1 cellular context compared by ENCODE assay signal in the genomic region with DNA sequence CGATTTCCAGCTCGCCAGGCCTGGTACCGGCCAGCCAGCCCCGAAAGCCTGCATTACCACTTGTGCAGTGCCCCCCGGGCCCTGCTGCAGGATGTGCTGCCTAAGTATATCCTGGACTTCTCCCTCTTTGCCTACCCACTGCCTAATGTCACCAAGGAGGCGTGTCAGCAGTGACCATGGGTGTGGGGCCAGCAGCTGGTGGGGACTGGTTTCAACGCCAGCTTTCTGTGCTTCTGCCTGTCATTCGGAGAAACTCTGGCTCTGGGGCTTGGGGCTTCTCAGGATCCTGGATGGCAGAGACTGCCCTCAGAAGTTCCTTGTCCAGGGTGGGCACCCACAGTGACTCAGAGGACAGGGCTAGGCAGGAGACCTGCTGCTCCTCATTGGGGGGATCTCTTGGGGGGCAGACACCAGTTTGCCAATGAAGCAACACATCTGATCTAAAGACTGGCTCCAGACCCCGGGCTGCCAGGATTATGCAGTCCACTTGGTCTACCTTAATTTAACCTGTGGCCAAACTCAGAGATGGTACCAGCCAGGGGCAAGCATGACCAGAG.
TF ChIP-seq lines count a peak whose summit lies in the region.

No MANE protein-coding gene starts in this region.

TF ChIP-seq in WTC11, 78 proteins besides CTCF, POLR2A, EP300 and RAD21 (continued from another document):
- TF ChIP-seq, protein P1, sequence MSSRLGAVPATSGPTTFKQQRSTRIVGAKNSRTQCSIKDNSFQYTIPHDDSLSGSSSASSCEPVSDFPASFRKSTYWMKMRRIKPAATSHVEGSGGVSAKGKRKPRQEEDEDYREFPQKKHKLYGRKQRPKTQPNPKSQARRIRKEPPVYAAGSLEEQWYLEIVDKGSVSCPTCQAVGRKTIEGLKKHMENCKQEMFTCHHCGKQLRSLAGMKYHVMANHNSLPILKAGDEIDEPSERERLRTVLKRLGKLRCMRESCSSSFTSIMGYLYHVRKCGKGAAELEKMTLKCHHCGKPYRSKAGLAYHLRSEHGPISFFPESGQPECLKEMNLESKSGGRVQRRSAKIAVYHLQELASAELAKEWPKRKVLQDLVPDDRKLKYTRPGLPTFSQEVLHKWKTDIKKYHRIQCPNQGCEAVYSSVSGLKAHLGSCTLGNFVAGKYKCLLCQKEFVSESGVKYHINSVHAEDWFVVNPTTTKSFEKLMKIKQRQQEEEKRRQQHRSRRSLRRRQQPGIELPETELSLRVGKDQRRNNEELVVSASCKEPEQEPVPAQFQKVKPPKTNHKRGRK (CRISPR knock-in tag; IDR thresholded peaks at IDR 0.05; ENCODE audit: borderline replicate concordance): no peak
- TF ChIP-seq NFE2L1 (CRISPR knock-in tag; IDR thresholded peaks at IDR 0.05) (no peak), CREB1 (CRISPR knock-in tag; IDR thresholded peaks at IDR 0.05) (no peak)
- TF ChIP-seq, protein P2, sequence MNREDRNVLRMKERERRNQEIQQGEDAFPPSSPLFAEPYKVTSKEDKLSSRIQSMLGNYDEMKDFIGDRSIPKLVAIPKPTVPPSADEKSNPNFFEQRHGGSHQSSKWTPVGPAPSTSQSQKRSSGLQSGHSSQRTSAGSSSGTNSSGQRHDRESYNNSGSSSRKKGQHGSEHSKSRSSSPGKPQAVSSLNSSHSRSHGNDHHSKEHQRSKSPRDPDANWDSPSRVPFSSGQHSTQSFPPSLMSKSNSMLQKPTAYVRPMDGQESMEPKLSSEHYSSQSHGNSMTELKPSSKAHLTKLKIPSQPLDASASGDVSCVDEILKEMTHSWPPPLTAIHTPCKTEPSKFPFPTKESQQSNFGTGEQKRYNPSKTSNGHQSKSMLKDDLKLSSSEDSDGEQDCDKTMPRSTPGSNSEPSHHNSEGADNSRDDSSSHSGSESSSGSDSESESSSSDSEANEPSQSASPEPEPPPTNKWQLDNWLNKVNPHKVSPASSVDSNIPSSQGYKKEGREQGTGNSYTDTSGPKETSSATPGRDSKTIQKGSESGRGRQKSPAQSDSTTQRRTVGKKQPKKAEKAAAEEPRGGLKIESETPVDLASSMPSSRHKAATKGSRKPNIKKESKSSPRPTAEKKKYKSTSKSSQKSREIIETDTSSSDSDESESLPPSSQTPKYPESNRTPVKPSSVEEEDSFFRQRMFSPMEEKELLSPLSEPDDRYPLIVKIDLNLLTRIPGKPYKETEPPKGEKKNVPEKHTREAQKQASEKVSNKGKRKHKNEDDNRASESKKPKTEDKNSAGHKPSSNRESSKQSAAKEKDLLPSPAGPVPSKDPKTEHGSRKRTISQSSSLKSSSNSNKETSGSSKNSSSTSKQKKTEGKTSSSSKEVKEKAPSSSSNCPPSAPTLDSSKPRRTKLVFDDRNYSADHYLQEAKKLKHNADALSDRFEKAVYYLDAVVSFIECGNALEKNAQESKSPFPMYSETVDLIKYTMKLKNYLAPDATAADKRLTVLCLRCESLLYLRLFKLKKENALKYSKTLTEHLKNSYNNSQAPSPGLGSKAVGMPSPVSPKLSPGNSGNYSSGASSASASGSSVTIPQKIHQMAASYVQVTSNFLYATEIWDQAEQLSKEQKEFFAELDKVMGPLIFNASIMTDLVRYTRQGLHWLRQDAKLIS (CRISPR knock-in tag; IDR thresholded peaks at IDR 0.05; ENCODE audit: borderline replicate concordance): no peak
